8 cellular contexts compared by ENCODE assay signal in the genomic region with DNA sequence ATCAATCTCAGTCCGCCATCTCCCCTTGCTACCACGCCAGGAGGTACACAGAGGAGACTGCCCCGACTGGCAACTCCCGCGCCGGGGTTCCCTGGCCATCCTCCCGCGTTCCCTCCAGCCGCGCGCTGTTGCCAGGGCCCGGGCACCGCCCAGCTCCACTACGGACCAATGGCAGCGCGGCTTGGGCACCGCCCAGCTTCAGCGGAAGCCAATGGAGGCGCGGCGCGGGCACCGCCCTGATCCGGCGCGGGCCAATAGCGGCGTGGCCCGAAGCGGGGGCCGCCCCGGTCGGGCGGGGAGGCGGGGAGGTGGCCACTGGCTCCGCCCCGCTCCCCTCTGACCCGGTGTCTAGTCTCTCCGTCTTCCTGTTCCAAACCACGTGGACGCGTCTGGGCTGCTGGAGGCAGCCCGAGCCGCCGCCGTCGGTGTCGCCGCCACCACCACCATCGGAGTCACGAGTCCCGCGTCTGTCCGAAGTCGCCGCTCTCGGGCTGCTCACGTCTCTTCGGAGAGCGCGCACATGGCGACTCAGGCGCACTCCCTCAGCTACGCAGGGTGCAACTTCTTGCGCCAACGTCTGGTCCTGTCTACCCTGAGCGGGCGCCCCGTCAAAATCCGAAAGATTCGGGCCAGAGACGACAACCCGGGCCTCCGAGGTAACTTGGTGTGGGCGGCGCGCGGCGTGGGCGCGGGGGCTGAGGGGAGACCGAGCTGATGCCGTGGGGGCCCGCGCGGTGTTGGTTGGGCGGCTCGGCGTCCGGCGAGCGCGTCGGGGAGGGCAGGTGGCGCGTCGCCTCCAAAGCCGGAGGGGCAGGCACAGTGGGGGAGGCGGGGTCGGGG. TPM values are rescaled to one million over a fixed set of nuclear protein-coding genes. Genes with fewer than 3 reads are reported as not detected.
DNase-seq lines count a peak whose midpoint lies in the region; ATAC-seq, FAIRE-seq and TF ChIP-seq lines count a peak whose summit lies in the region.

A gene with protein sequence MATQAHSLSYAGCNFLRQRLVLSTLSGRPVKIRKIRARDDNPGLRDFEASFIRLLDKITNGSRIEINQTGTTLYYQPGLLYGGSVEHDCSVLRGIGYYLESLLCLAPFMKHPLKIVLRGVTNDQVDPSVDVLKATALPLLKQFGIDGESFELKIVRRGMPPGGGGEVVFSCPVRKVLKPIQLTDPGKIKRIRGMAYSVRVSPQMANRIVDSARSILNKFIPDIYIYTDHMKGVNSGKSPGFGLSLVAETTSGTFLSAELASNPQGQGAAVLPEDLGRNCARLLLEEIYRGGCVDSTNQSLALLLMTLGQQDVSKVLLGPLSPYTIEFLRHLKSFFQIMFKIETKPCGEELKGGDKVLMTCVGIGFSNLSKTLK (plus strand): TSS at position 373 of the 840 bp plus-strand sequence. CDS start 148 bp downstream, at position 521.

- peaks cover 48% of the 10 kb centered on the region for H3K79me2 ChIP-seq in SU-DHL-6 (ENCODE audit: insufficient read depth, low read length)

- H4K20me1 ChIP-seq in SU-DHL-6 (ENCODE audit: low read depth, low read length): peaks cover 19% of the 10 kb centered on the region; the same call in 1 of the 2 replicates

- no peak for FAIRE-seq in pancreas (lab: Jason Lieb, UNC)

- H3K36me3 ChIP-seq in SU-DHL-6 (ENCODE audit: low read length) (no peaks in the 10 kb centered on the region), pancreas (no peaks in the 10 kb centered on the region), tibial artery (no peaks in the 10 kb centered on the region)

- H3K9me3 ChIP-seq in SU-DHL-6 (ENCODE audit: insufficient read depth, low read length) (no peaks in the 10 kb centered on the region), pancreas (no peaks in the 10 kb centered on the region), tibial artery (no peaks in the 10 kb centered on the region)

- 0 to 1% methylated on average over 70 to 100 of the region's 100 CpGs for WGBS in pancreas, 2 donors

- peak within 1 kb of the TSS; percentile 99 for H2AFZ ChIP-seq in SU-DHL-6 (ENCODE audit: low read depth, low read length, severe bottlenecking)

- H3K9me2 ChIP-seq in SU-DHL-6 (replicated peaks; ENCODE audit: insufficient read depth, low read length): no peaks in the 10 kb centered on the region

- no peaks in the 10 kb centered on the region for H3K27me3 ChIP-seq in SU-DHL-6 (ENCODE audit: low read length)
- no peaks in the 10 kb centered on the region for H3K27me3 ChIP-seq in pancreas
- no peaks in the 10 kb centered on the region for H3K27me3 ChIP-seq in tibial artery

- TF ChIP-seq POLR2A in GM10847 (IDR thresholded peaks at IDR 0.05; ENCODE audit: extremely low read depth, insufficient read length): peak; percentile 39

- peak; percentile 96 for ATAC-seq in HG02678 (IDR thresholded peaks at IDR 0.05; ENCODE audit: unreplicated experiment)
- ATAC-seq in Right ventricle myocardium superior (ENCODE audit: poor library complexity): peak; percentile 99
- peak; percentile 97 to 98 (median 98) for ATAC-seq in pancreas

- H3K4me2 ChIP-seq in SU-DHL-6 (ENCODE audit: low read depth, low read length, poor library complexity, severe bottlenecking): peak within 1 kb of the TSS; percentile 95

- intact Hi-C loops in Right ventricle myocardium superior (cut with DNase I): loop anchor here (10.0 kb wide), 1 partner anchor 192 kb away; the partner anchor contains the start of gene JAK2
- intact Hi-C loops in pancreas (cut with DNase I): no loop called here
- intact Hi-C loops in tibial artery (cut with DNase I; ENCODE audit: low total_unique reads): loop anchor here (5.0 kb wide), 1 partner anchor 195 kb away; the partner anchor contains the start of gene JAK2

- no peaks in the 10 kb centered on the region for H3F3A ChIP-seq in SU-DHL-6 (ENCODE audit: insufficient read depth)

- peak; percentile 90 for DNase-seq in NCI-H128 (lab: John Stamatoyannopoulos, UW; ENCODE audit: unreplicated experiment)
- DNase-seq in activated naive CD8-positive, alpha-beta T cell treated with anti-CD3 and anti-CD28 coated beads, Interleukin-2, amount 50 U/mL, for 16 hours (ENCODE audit: low read depth, low spot score): peak; percentile 85
- DNase-seq in Right ventricle myocardium superior: peak; percentile 98
- DNase-seq in pancreas: peak; percentile 94 to 99 (median 98)
- peak; percentile 96 to 98 for DNase-seq in tibial artery

- H3K9ac ChIP-seq in SU-DHL-6 (ENCODE audit: low read length): peak within 1 kb of the TSS; percentile 80

- TF ChIP-seq CTCF in SU-DHL-6 (IDR thresholded peaks at IDR 0.05; ENCODE audit: insufficient read depth, low read length, poor library complexity, severe bottlenecking) (no peak), pancreas (IDR thresholded peaks at IDR 0.05) (no peak), tibial artery (IDR thresholded peaks at IDR 0.05) (peak in 1 of 2 experiments; percentile 8)

- H3K27ac ChIP-seq in SU-DHL-6 (ENCODE audit: low read depth, low read length) (peak within 1 kb of the TSS; percentile 62), pancreas (peak within 1 kb of the TSS; percentile 88 to 92 (median 90)), tibial artery (peak within 1 kb of the TSS; percentile 98 to 99)

- H3K4me3 ChIP-seq in SU-DHL-6 (ENCODE audit: insufficient read depth, low read length, poor library complexity, severe bottlenecking) (peak within 1 kb of the TSS; percentile 93), pancreas (peak within 1 kb of the TSS; percentile 85 to 91 (median 90)), tibial artery (peak within 1 kb of the TSS; percentile 91 to 98)

- peaks cover 0 to 9% (median 5%) of the 10 kb centered on the region in 3 donors for H3K4me1 ChIP-seq in pancreas
- H3K4me1 ChIP-seq in tibial artery: peaks cover 0 to 37% (median 14%) of the 10 kb centered on the region in 4 donors

RNA-seq across cellular contexts. Expression of the gene that starts here (rescaled TPM):
- 4.5 TPM for total RNA-seq in Right ventricle myocardium superior
- 100 to 1,000 TPM in 1 of 6 donors, 10 to 100 TPM in 5; 11.3 to 153 (median 25.3) TPM for total RNA-seq in pancreas
- 10 to 100 TPM; 19.0 to 24.8 TPM for polyA plus RNA-seq in pancreas

Comparison
In these comparisons a context has a peak if more than half of its experiments do, and no peak if none do; other contexts are left out.
1. Peak in every context shown above with its lines: DNase-seq, ATAC-seq, H3K4me3 ChIP-seq and H3K27ac ChIP-seq.
2. intact Hi-C loops: an anchor here in Right ventricle myocardium superior (10.0 kb wide) and tibial artery (5.0 kb wide); none called in pancreas.